Comparison of ENCODE assay signal across 8 cellular contexts in the genomic region with DNA sequence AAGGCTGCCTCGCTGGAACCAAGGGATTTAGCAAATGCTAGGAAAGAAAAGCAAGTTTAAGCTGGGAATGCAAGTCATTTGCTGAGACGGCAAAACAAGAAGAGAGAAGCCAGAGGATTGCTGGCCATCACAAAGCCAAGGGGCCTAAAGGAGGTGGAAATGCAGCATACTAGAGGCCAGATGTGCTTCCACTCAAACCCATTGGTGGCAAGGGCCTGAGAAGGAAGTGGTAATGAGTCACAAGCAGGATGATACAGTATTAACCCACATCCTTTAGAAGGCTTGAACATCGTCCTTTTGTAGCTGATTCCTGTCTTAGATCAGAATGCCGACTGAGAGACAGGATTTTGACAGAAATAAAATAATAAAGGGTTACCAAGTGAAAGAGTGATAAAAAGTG.
A peak's percentile ranks its signal among the peaks of the same experiment; 100 is the strongest.
DNase-seq lines count a peak whose midpoint lies in the region; ATAC-seq lines count a peak whose summit lies in the region.
"Had no signal": no experiment of that assay in that cellular context is flagged by ENCODE, and none has a peak within 500 bp of the region (broad histone marks: within the 10 kb centered on the region; RNA-seq: fewer than 3 reads in every experiment).

No MANE protein-coding gene starts in this region.

- ATAC-seq in GM18907 (IDR thresholded peaks at IDR 0.05; ENCODE audit: unreplicated experiment), result peak; percentile 94
- peak; percentile 71 for ATAC-seq in HG03159 (IDR thresholded peaks at IDR 0.05; ENCODE audit: unreplicated experiment)
- peak; percentile 97 for ATAC-seq in activated CD8-positive, alpha-beta T cell treated with anti-CD3 and anti-CD28 coated beads, Interleukin-2, amount 10 ng/mL, durations not matched to agents 7 days and 5 days
- ATAC-seq in HG02973 (IDR thresholded peaks at IDR 0.05; ENCODE audit: unreplicated experiment), result no peak

- no peak overlapping the region for H3K27ac ChIP-seq in neuronal stem cell (replicated peaks; ENCODE audit: low read length)

- peaks cover 16% of the 10 kb centered on the region for H3K27me3 Mint-ChIP-seq in activated CD8-positive, alpha-beta T cell treated with anti-CD3 and anti-CD28 coated beads, Interleukin-2, amount 10 ng/mL, durations not matched to agents 7 days and 5 days (ENCODE audit: low read depth)
- H3K27me3 Mint-ChIP-seq: activated T-cell treated with anti-CD3 and anti-CD28 coated beads, Interleukin-2, amount 50 U/mL, for 24 hours had no signal

- H3K27ac Mint-ChIP-seq in activated CD8-positive, alpha-beta T cell treated with anti-CD3 and anti-CD28 coated beads, Interleukin-2, amount 10 ng/mL, durations not matched to agents 7 days and 5 days, result peak overlapping the region; percentile 80
- H3K27ac Mint-ChIP-seq: activated T-cell treated with anti-CD3 and anti-CD28 coated beads, Interleukin-2, amount 50 U/mL, for 24 hours had no signal

- no peak overlapping the region for H2BK12ac ChIP-seq in neuronal stem cell (ENCODE audit: low read length)

- H3K9ac ChIP-seq in neuronal stem cell (ENCODE audit: low read depth, low read length, poor library complexity), result no peak overlapping the region

- no peak overlapping the region for H3K18ac ChIP-seq in neuronal stem cell (ENCODE audit: low read length)

- H3K79me1 ChIP-seq in neuronal stem cell (ENCODE audit: low read depth, low read length), result no peaks in the 10 kb centered on the region

- CTCF ChIA-PET in activated CD8-positive, alpha-beta T cell treated with anti-CD3 and anti-CD28 coated beads, Interleukin-2, amount 10 ng/mL, durations not matched to agents 7 days and 5 days (lab: Charles Lee), result no interaction called here

- H3K36me3 ChIP-seq in neuronal stem cell (replicated peaks in 1 of 2; ENCODE audit: control insufficient read depth in 2 of 2, insufficient read depth in 2 of 2, low read length in 2 of 2), result no peaks in the 10 kb centered on the region

- no peaks in the 10 kb centered on the region for H3K4me1 ChIP-seq in neuronal stem cell (ENCODE audit: control insufficient read depth in 2 of 2, insufficient read depth in 1 of 2, low read depth in 1 of 2, low read length in 2 of 2)

- H3K27me3 ChIP-seq in neuronal stem cell (ENCODE audit: control insufficient read depth in 3 of 3, insufficient read depth in 3 of 3, low read depth in 1 of 3, low read length in 3 of 3), result no peaks in the 10 kb centered on the region

- H2AFZ ChIP-seq in neuronal stem cell (ENCODE audit: low read length), result peak overlapping the region; percentile 44

- H3K14ac ChIP-seq in neuronal stem cell (ENCODE audit: low read length), result no peak overlapping the region

- H4K8ac ChIP-seq in neuronal stem cell (ENCODE audit: low read depth, low read length), result no peak overlapping the region

- no peak overlapping the region for H4K91ac ChIP-seq in neuronal stem cell (ENCODE audit: low read depth, low read length, poor library complexity)

- H3K9me3 Mint-ChIP-seq in activated CD8-positive, alpha-beta T cell treated with anti-CD3 and anti-CD28 coated beads, Interleukin-2, amount 10 ng/mL, durations not matched to agents 7 days and 5 days (ENCODE audit: insufficient read depth), result peaks cover 12% of the 10 kb centered on the region
- H3K9me3 Mint-ChIP-seq: activated T-cell treated with anti-CD3 and anti-CD28 coated beads, Interleukin-2, amount 50 U/mL, for 24 hours had no signal

- peaks cover 30% of the 10 kb centered on the region for H3K4me1 Mint-ChIP-seq in activated CD8-positive, alpha-beta T cell treated with anti-CD3 and anti-CD28 coated beads, Interleukin-2, amount 10 ng/mL, durations not matched to agents 7 days and 5 days (ENCODE audit: low read depth)

- H3K9me3 ChIP-seq in neuronal stem cell (replicated peaks in 1 of 2; ENCODE audit: control insufficient read depth in 2 of 2, insufficient read depth in 1 of 2, low read depth in 1 of 2, low read length in 2 of 2), result no peaks in the 10 kb centered on the region

- H2BK120ac ChIP-seq in neuronal stem cell (ENCODE audit: low read depth, low read length), result no peak overlapping the region

- peaks cover 8% of the 10 kb centered on the region for H3K36me3 Mint-ChIP-seq in activated CD8-positive, alpha-beta T cell treated with anti-CD3 and anti-CD28 coated beads, Interleukin-2, amount 10 ng/mL, durations not matched to agents 7 days and 5 days (ENCODE audit: low read depth)

- POLR2A ChIA-PET in activated CD8-positive, alpha-beta T cell treated with anti-CD3 and anti-CD28 coated beads, Interleukin-2, amount 10 ng/mL, durations not matched to agents 7 days and 5 days (lab: Charles Lee), result no interaction called here

- no peak overlapping the region for H2AK5ac ChIP-seq in neuronal stem cell (ENCODE audit: low read depth, low read length)

- H3K4ac ChIP-seq in neuronal stem cell (ENCODE audit: low read length), result no peak overlapping the region

- no peak overlapping the region for H3K4me2 ChIP-seq in neuronal stem cell (ENCODE audit: insufficient read depth, low read length, poor library complexity, severe bottlenecking)

- no peak overlapping the region for H2BK5ac ChIP-seq in neuronal stem cell (ENCODE audit: low read length)

- H3K4me3 Mint-ChIP-seq in activated CD8-positive, alpha-beta T cell treated with anti-CD3 and anti-CD28 coated beads, Interleukin-2, amount 10 ng/mL, durations not matched to agents 7 days and 5 days, result peak overlapping the region; percentile 50
- H3K4me3 Mint-ChIP-seq: activated T-cell treated with anti-CD3 and anti-CD28 coated beads, Interleukin-2, amount 50 U/mL, for 24 hours had no signal

- peak; percentile 61 for DNase-seq in activated CD8-positive, alpha-beta T cell treated with anti-CD3 and anti-CD28 coated beads, Interleukin-2, amount 10 ng/mL, durations not matched to agents 7 days and 5 days
- DNase-seq in neuronal stem cell (ENCODE audit: low spot score) (no peak), cerebellar cortex (ENCODE audit: low spot score) (no peak), NCI-H2227 treated with DMSO at 0.1 percent for 48 hours (lab: John Stamatoyannopoulos, UW) (no peak)
- DNase-seq: activated T-cell treated with anti-CD3 and anti-CD28 coated beads, Interleukin-2, amount 50 U/mL, for 24 hours had no signal

- H3K4me3 ChIP-seq in neuronal stem cell (ENCODE audit: low read length in 2 of 2), result no peak overlapping the region

- no peak overlapping the region for H3K23ac ChIP-seq in neuronal stem cell (ENCODE audit: low read depth, low read length, poor library complexity)

- H2BK15ac ChIP-seq in neuronal stem cell (ENCODE audit: low read length), result no peak overlapping the region

- no CpG with 5 or more reads among the region's 4 CpGs for WGBS in neuronal stem cell (ENCODE audit: extremely low coverage in 2 of 2, insufficient read length in 2 of 2, insufficient replicate concordance in 1 of 2), 2 donors
